Comparison of ENCODE assay signal across 12 cellular contexts in genomic region chr10:11329055-11329673, GRCh38.
DNase-seq lines count a peak whose midpoint lies in the region; ATAC-seq and TF ChIP-seq lines count a peak whose summit lies in the region.
"Had no signal": no experiment of that assay in that cellular context is flagged by ENCODE, and none has a peak within 500 bp of the region (broad histone marks: within the 10 kb centered on the region; RNA-seq: fewer than 3 reads in every experiment).

No MANE protein-coding gene starts in this region.

- TF ChIP-seq CTCF in brain (conservative IDR thresholded peaks at IDR 0.05): no peak
- TF ChIP-seq CTCF in vagina (IDR thresholded peaks at IDR 0.05): no peak

- no peaks in the 10 kb centered on the region for H3K27me3 Mint-ChIP-seq in stimulated activated naive CD8-positive, alpha-beta T cell treated with anti-CD3 and anti-CD28 coated beads, Interleukin-15, Interleukin-2, amounts not matched to agents 100 ng/mL and 50 ng/mL, for 24 hours
- no peaks in the 10 kb centered on the region for H3K27me3 Mint-ChIP-seq in brain

- H3K4me1 ChIP-seq in vagina: peaks cover 18% of the 10 kb centered on the region

- peaks cover 0 to 16% of the 10 kb centered on the region in 2 donors for H3K36me3 ChIP-seq in vagina

- H3K4me1 Mint-ChIP-seq in stimulated activated naive CD8-positive, alpha-beta T cell treated with anti-CD3 and anti-CD28 coated beads, Interleukin-15, Interleukin-2, amounts not matched to agents 100 ng/mL and 50 ng/mL, for 24 hours (ENCODE audit: low read depth): peaks cover 55% of the 10 kb centered on the region
- peaks cover 75% of the 10 kb centered on the region for H3K4me1 Mint-ChIP-seq in brain

- no peak for DNase-seq in stimulated activated naive CD8-positive, alpha-beta T cell treated with anti-CD3 and anti-CD28 coated beads, Interleukin-15, Interleukin-2, amounts not matched to agents 100 U/mL and 50 U/mL, for 24 hours
- DNase-seq in midbrain (lab: John Stamatoyannopoulos, UW) (peak; percentile 11), vagina (ENCODE audit: extremely low spot score in 2 of 2) (no peak), NCI-H345 (lab: John Stamatoyannopoulos, UW) (no peak), pons (ENCODE audit: low spot score) (no peak), NCI-H226 (no peak)
- DNase-seq: activated CD4-positive, alpha-beta T cell treated with anti-CD3 and anti-CD28 coated beads for 4 hours; mesendoderm; stimulated activated naive CD4-positive, alpha-beta T cell had no signal

- H3K27me3 ChIP-seq in vagina: no peaks in the 10 kb centered on the region

- H3K4me3 ChIP-seq in vagina: no peak overlapping the region

- H3K27ac ChIP-seq in vagina: peak overlapping the region; percentile 8
- H3K27ac ChIP-seq: C4-2B had no signal

- intact Hi-C loops in vagina (cut with DNase I): no loop called here

- no peaks in the 10 kb centered on the region for H3K9me3 ChIP-seq in vagina

- no peak overlapping the region for H3K4me3 Mint-ChIP-seq in stimulated activated naive CD8-positive, alpha-beta T cell treated with anti-CD3 and anti-CD28 coated beads, Interleukin-15, Interleukin-2, amounts not matched to agents 100 ng/mL and 50 ng/mL, for 24 hours
- peak overlapping the region in 1 of 5 experiments; percentile 24 for H3K4me3 Mint-ChIP-seq in brain

- peaks cover 76% of the 10 kb centered on the region for H3K36me3 Mint-ChIP-seq in stimulated activated naive CD8-positive, alpha-beta T cell treated with anti-CD3 and anti-CD28 coated beads, Interleukin-15, Interleukin-2, amounts not matched to agents 100 ng/mL and 50 ng/mL, for 24 hours (ENCODE audit: low read depth)
- peaks cover 74% of the 10 kb centered on the region for H3K36me3 Mint-ChIP-seq in brain

- TF ChIP-seq POLR2A in vagina (IDR thresholded peaks at IDR 0.05): no peak

- H3K9me3 Mint-ChIP-seq in stimulated activated naive CD8-positive, alpha-beta T cell treated with anti-CD3 and anti-CD28 coated beads, Interleukin-15, Interleukin-2, amounts not matched to agents 100 ng/mL and 50 ng/mL, for 24 hours: no peaks in the 10 kb centered on the region
- no peaks in the 10 kb centered on the region for H3K9me3 Mint-ChIP-seq in brain

- H3K27ac Mint-ChIP-seq in stimulated activated naive CD8-positive, alpha-beta T cell treated with anti-CD3 and anti-CD28 coated beads, Interleukin-15, Interleukin-2, amounts not matched to agents 100 ng/mL and 50 ng/mL, for 24 hours: peak overlapping the region; percentile 82
- peak overlapping the region; percentile 9 to 90 (median 59) for H3K27ac Mint-ChIP-seq in brain

- no peak for ATAC-seq in stimulated activated naive CD8-positive, alpha-beta T cell treated with anti-CD3 and anti-CD28 coated beads, Interleukin-15, Interleukin-2, amounts not matched to agents 100 U/mL and 50 U/mL, for 24 hours
